In the genomic region with DNA sequence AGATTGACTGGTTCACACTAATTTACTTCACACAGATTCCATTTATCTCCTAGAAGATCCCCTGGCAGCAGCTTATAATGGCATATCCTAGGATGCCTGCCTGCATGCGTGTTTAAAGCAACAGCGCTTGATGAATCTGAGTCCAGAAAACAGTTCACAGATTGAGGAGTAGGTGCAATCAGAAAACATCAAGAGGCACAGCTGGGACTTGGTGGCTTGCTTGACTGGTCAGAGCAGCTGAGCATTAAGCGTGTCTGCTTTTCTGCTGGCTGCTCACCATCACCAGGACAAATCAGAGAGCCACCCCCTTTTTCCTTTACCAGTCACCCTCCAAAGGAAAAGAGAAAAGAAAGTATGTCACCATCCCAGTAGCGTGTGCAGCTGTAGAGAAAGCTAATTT, we compare ENCODE assay signal across 18 cellular contexts.
"Had no signal": no experiment of that assay in that cellular context is flagged by ENCODE, and none has a peak within 500 bp of the region (broad histone marks: within the 10 kb centered on the region; RNA-seq: fewer than 3 reads in every experiment).

No MANE protein-coding gene starts in this region.

- H3K27ac ChIP-seq: esophagus squamous epithelium, hepatocyte, neutrophil, pancreas had no signal

- H3K9me3 ChIP-seq: esophagus squamous epithelium, neutrophil, pancreas, right lobe of liver had no signal

- H2AFZ ChIP-seq: hepatocyte had no signal

- H3K4me1 ChIP-seq: esophagus squamous epithelium, pancreas had no signal

- H3K4me3 ChIP-seq: esophagus squamous epithelium, hepatocyte, pancreas, right lobe of liver had no signal

- ATAC-seq: activated CD8-positive, alpha-beta T cell treated with anti-CD3 and anti-CD28 coated beads, Interleukin-2, amount 10 ng/mL, durations not matched to agents 7 days and 5 days; left cardiac atrium; naive thymus-derived CD4-positive, alpha-beta T cell; pancreas; right lobe of liver; stimulated activated memory B cell treated with anti-CD40 and anti-IgM and Interleukin-4, amounts not matched to agents 10 μg/mL and 1 μg/mL and 100 μg/mL, for 72 hours; T-cell had no signal

- FAIRE-seq: endothelial cell of umbilical vein, pancreas had no signal

- H3K27me3 ChIP-seq: esophagus squamous epithelium, hepatocyte, neutrophil, pancreas, right lobe of liver had no signal

- DNase-seq: activated CD4-positive, alpha-beta T cell treated with anti-CD3 and anti-CD28 coated beads, Interleukin-2, amount 10 ng/mL, durations not matched to agents 24 days and 14 days; activated CD4-positive, CD25-positive, alpha-beta regulatory T cell; activated CD8-positive, alpha-beta T cell treated with anti-CD3 and anti-CD28 coated beads, Interleukin-2, amount 10 ng/mL, durations not matched to agents 7 days and 5 days; activated naive CD4-positive, alpha-beta T cell treated with anti-CD3 and anti-CD28 coated beads, Interleukin-2, amount 10 ng/mL, durations not matched to agents 7 days and 5 days; activated T-cell treated with anti-CD3 and anti-CD28 coated beads, Interleukin-2, amount 50 U/mL, for 24 hours; effector memory CD4-positive, alpha-beta T cell; esophagus squamous epithelium; left cardiac atrium; mesendoderm; naive thymus-derived CD4-positive, alpha-beta T cell; pancreas; right lobe of liver; stimulated activated CD4-positive, alpha-beta T cell treated with anti-CD3 and anti-CD28 coated beads, Interleukin-4, amount 100 ng/mL, for 4 hours; T-cell had no signal

- H3K36me3 ChIP-seq: esophagus squamous epithelium, neutrophil, pancreas, right lobe of liver had no signal

- H3K4me2 ChIP-seq: hepatocyte had no signal
